In genomic region chr6:151325075-151326050, GRCh38 we compare ENCODE assay signal across 8 cellular contexts.
DNase-seq lines count a peak whose midpoint lies in the region; ATAC-seq, FAIRE-seq and TF ChIP-seq lines count a peak whose summit lies in the region.

No MANE protein-coding gene starts in this region.

- H3K27me3 Mint-ChIP-seq in mesothelial cell of epicardium (ENCODE audit: low read depth), result no peaks in the 10 kb centered on the region

- peak overlapping the region; percentile 67 for H2AK5ac ChIP-seq in IMR-90 (ENCODE audit: low read depth, low read length)

- peak; percentile 56 for FAIRE-seq in endothelial cell of umbilical vein (lab: Jason Lieb, UNC)

- H3K4me3 ChIP-seq in IMR-90 (ENCODE audit: insufficient read depth, low read depth, low read length) (peak overlapping the region; percentile 93), endothelial cell of umbilical vein (replicated peaks in 1 of 3; ENCODE audit: insufficient read depth in 1 of 3, low read depth in 1 of 3, low read length in 3 of 3) (peak overlapping the region; percentile 25 to 93 (median 55)), upper lobe of right lung (peak overlapping the region; percentile 50)

- H3K9me3 ChIP-seq in IMR-90 (ENCODE audit: control insufficient read depth, insufficient read depth, low read length) (no peaks in the 10 kb centered on the region), endothelial cell of umbilical vein (replicated peaks; ENCODE audit: control insufficient read depth, insufficient read depth, low read length) (no peaks in the 10 kb centered on the region), upper lobe of right lung (no peaks in the 10 kb centered on the region)

- H3K27me3 ChIP-seq in IMR-90 (ENCODE audit: control insufficient read depth, insufficient read depth, low read length) (no peaks in the 10 kb centered on the region), endothelial cell of umbilical vein (ENCODE audit: control insufficient read depth in 2 of 2, insufficient read depth in 2 of 2, low read length in 2 of 2) (no peaks in the 10 kb centered on the region), upper lobe of right lung (no peaks in the 10 kb centered on the region)

- H3K4me1 Mint-ChIP-seq in mesothelial cell of epicardium, result peaks cover 70% of the 10 kb centered on the region

- H3K79me2 ChIP-seq in endothelial cell of umbilical vein (ENCODE audit: control insufficient read depth, insufficient read depth, low read length), result peaks cover 63% of the 10 kb centered on the region

- TF ChIP-seq RAD21 in IMR-90 (IDR thresholded peaks at IDR 0.05; ENCODE audit: low read length), result no peak

- H3K23ac ChIP-seq in IMR-90 (ENCODE audit: low read depth, low read length), result peak overlapping the region; percentile 92

- H3K27ac Mint-ChIP-seq in mesothelial cell of epicardium, result peak overlapping the region; percentile 92

- H3K9me3 Mint-ChIP-seq in mesothelial cell of epicardium, result peaks cover 6% of the 10 kb centered on the region

- peak overlapping the region; percentile 50 for H3K18ac ChIP-seq in IMR-90 (ENCODE audit: low read depth, low read length)

- DNase-seq in CD1c-positive myeloid dendritic cell (ENCODE audit: extremely low spot score) (peak; percentile 37), IMR-90 (peak; percentile 73), endothelial cell of umbilical vein (ENCODE audit: low read depth, low spot score) (peak; percentile 89), mesothelial cell of epicardium (ENCODE audit: low spot score in 2 of 2, unreplicated experiment in 2 of 2) (no peak), upper lobe of right lung (peak; percentile 77)
- DNase-seq in activated CD4-positive, alpha-beta T cell treated with anti-CD3 and anti-CD28 coated beads for 48 hours, result peak; percentile 10
- DNase-seq in effector CD4-positive, alpha-beta T cell, result no peak

- peaks cover 5 to 19% of the 10 kb centered on the region in 2 experiments; a peak in 3 of 4 replicates for H3K79me1 ChIP-seq in IMR-90 (ENCODE audit: low read depth in 1 of 2, low read length in 2 of 2)

- no peaks in the 10 kb centered on the region for H3K36me3 ChIP-seq in IMR-90 (ENCODE audit: control insufficient read depth, insufficient read depth, low read length)
- no peaks in the 10 kb centered on the region for H3K36me3 ChIP-seq in endothelial cell of umbilical vein (ENCODE audit: control insufficient read depth in 2 of 2, extremely low read depth in 1 of 2, insufficient read depth in 2 of 2, low read length in 2 of 2)
- H3K36me3 ChIP-seq in upper lobe of right lung, result no peaks in the 10 kb centered on the region

- peak overlapping the region; percentile 23 to 70; a peak in 3 of 4 replicates for H4K8ac ChIP-seq in IMR-90 (ENCODE audit: low read depth in 2 of 2, low read length in 2 of 2)

- H2BK5ac ChIP-seq in IMR-90 (ENCODE audit: low read depth, low read length, poor library complexity, severe bottlenecking), result peak overlapping the region; percentile 39

- H3K4me2 ChIP-seq in IMR-90 (ENCODE audit: low read depth, low read length) (peak overlapping the region; percentile 91), endothelial cell of umbilical vein (ENCODE audit: insufficient read depth, low read length) (peak overlapping the region; percentile 96)

- H3K14ac ChIP-seq in IMR-90 (replicated peaks; ENCODE audit: low read depth, low read length), result peak overlapping the region; percentile 79

- H2AK9ac ChIP-seq in IMR-90 (replicated peaks; ENCODE audit: low read depth, low read length, poor library complexity), result peak overlapping the region; percentile 74

- H3K4me3 Mint-ChIP-seq in mesothelial cell of epicardium, result peak overlapping the region; percentile 75

- H2AFZ ChIP-seq in IMR-90 (replicated peaks; ENCODE audit: low read length, poor library complexity), result peak overlapping the region; percentile 92
- peak overlapping the region; percentile 4 for H2AFZ ChIP-seq in endothelial cell of umbilical vein (ENCODE audit: low read depth, low read length)

- BruUV-seq in IMR-90 (replicated peaks; lab: Mats Ljungman, UMichigan), result TSS peak; percentile 46
- BruUV-seq in endothelial cell of umbilical vein (replicated peaks; lab: Mats Ljungman, UMichigan), result no TSS peak

- ATAC-seq in IMR-90 (ENCODE audit: low read depth) (peak; percentile 64), upper lobe of right lung (peak; percentile 79), GM18498 (IDR thresholded peaks at IDR 0.05; ENCODE audit: unreplicated experiment) (no peak)

- intact Hi-C loops in IMR-90 (cut with micrococcal nuclease) (loop anchor here (2.0 kb wide), 3 partner anchors 217 to 433 kb away; no protein-coding TSS in a partner anchor), endothelial cell of umbilical vein (cut with micrococcal nuclease) (loop anchor here (1.0 to 2.0 kb wide), 4 partner anchors 185 to 344 kb away; no protein-coding TSS in a partner anchor), upper lobe of right lung (cut with DNase I) (no loop called here)

- H4K5ac ChIP-seq in IMR-90 (ENCODE audit: low read depth, low read length), result peak overlapping the region; percentile 75

- dilution Hi-C loops in IMR-90 (cut with HindIII; ENCODE audit: low sequenced_read_pairs, unreplicated experiment) (no loop called here), endothelial cell of umbilical vein (cut with MboI; ENCODE audit: extremely low pct_ligation_motif_present, low sequenced_read_pairs) (no loop called here)

- CTCF ChIA-PET in IMR-90 (lab: Yijun Ruan, JAX) (interaction anchor here (0.6 to 4.4 kb wide), 18 partner anchors 18 to 507 kb away, joined by 3 to 56 read pairs (median 4); no protein-coding TSS in a partner anchor), endothelial cell of umbilical vein (lab: Charles Lee) (interaction anchor here (0.8 to 9.2 kb wide), 45 partner anchors 10 to 508 kb away, joined by 3 to 284 read pairs (median 8); partner anchors contain the start of gene AKAP12)

- H2BK120ac ChIP-seq in IMR-90 (ENCODE audit: low read depth, low read length), result peak overlapping the region; percentile 56

- H4K91ac ChIP-seq in IMR-90 (ENCODE audit: insufficient read depth, low read depth, low read length), result peak overlapping the region; percentile 66

- H3K27ac ChIP-seq in IMR-90 (ENCODE audit: insufficient read depth, low read length) (peak overlapping the region; percentile 49), endothelial cell of umbilical vein (ENCODE audit: insufficient read depth, low read depth, low read length) (peak overlapping the region; percentile 80), upper lobe of right lung (peak overlapping the region; percentile 58)

- peaks cover 30% of the 10 kb centered on the region for H3K36me3 Mint-ChIP-seq in mesothelial cell of epicardium

- H3K4me1 ChIP-seq in IMR-90 (ENCODE audit: control insufficient read depth, insufficient read depth, low read length) (peaks cover 9% of the 10 kb centered on the region; the same call in 1 of the 2 replicates), endothelial cell of umbilical vein (ENCODE audit: control insufficient read depth, extremely low read depth, insufficient read depth, low read length) (peaks cover 26% of the 10 kb centered on the region), upper lobe of right lung (peaks cover 23% of the 10 kb centered on the region)

- H3K9ac ChIP-seq in IMR-90 (ENCODE audit: low read depth, low read length) (peak overlapping the region; percentile 67), endothelial cell of umbilical vein (replicated peaks; ENCODE audit: extremely low read depth, insufficient read depth, low read length) (peak overlapping the region; percentile 97)

- no peaks in the 10 kb centered on the region for H4K20me1 ChIP-seq in IMR-90 (ENCODE audit: insufficient read depth, low read length)
- H4K20me1 ChIP-seq in endothelial cell of umbilical vein (replicated peaks; ENCODE audit: control insufficient read depth, extremely low read depth, insufficient read depth, low read length), result no peaks in the 10 kb centered on the region

- in situ Hi-C loops in IMR-90 (cut with MboI; ENCODE audit: low sequenced_read_pairs), result loop anchor here (10.0 to 25.0 kb wide), 2 partner anchors 501 to 913 kb away; no protein-coding TSS in a partner anchor

- H2BK20ac ChIP-seq in IMR-90 (ENCODE audit: low read depth, low read length), result peak overlapping the region; percentile 39

- H3K4ac ChIP-seq in IMR-90 (ENCODE audit: low read depth, low read length), result peak overlapping the region; percentile 69

- H3K56ac ChIP-seq in IMR-90 (ENCODE audit: extremely low read depth, insufficient read depth, low read length), result peak overlapping the region; percentile 50; the same call in 1 of the 2 replicates

- POLR2A ChIA-PET in IMR-90 (lab: Charles Lee; ENCODE audit: unreplicated experiment), result interaction anchor here (0.6 kb wide), 2 partner anchors 203 to 239 kb away, joined by 7 to 12 read pairs; no protein-coding TSS in a partner anchor
- POLR2A ChIA-PET in endothelial cell of umbilical vein (lab: Charles Lee), result interaction anchor here (0.7 to 1.8 kb wide), 7 partner anchors 85 to 459 kb away, joined by 3 to 12 read pairs (median 3); no protein-coding TSS in a partner anchor

- H3K9me1 ChIP-seq in IMR-90 (ENCODE audit: insufficient read depth, low read length) (0 out of 2 replicates have a peak, but pooled peaks cover 3% of the 10 kb centered on the region), endothelial cell of umbilical vein (replicated peaks; ENCODE audit: control insufficient read depth, extremely low read depth, insufficient read depth, low read length) (no peaks in the 10 kb centered on the region)

- TF ChIP-seq CTCF in IMR-90 (conservative IDR thresholded peaks at IDR 0.05; ENCODE audit: low read depth, low read length) (no peak), endothelial cell of umbilical vein (IDR thresholded peaks at IDR 0.05; ENCODE audit: extremely low read depth in 1 of 2, insufficient read depth in 1 of 2, low read depth in 1 of 2, low read length in 2 of 2) (no peak), mesothelial cell of epicardium (IDR thresholded peaks at IDR 0.05; ENCODE audit: unreplicated experiment) (no peak), upper lobe of right lung (IDR thresholded peaks at IDR 0.05) (no peak)

- TF ChIP-seq POLR2A in IMR-90 (IDR thresholded peaks at IDR 0.05; ENCODE audit: low read depth, low read length) (peak; percentile 82), endothelial cell of umbilical vein (IDR thresholded peaks at IDR 0.05; ENCODE audit: low read depth, low read length) (no peak)

- peak overlapping the region; percentile 13; the same call in 2 of the 3 replicates for H2BK15ac ChIP-seq in IMR-90 (ENCODE audit: low read depth, low read length)

- WGBS in IMR-90 (ENCODE audit: extremely low coverage in 2 of 2, insufficient read length in 1 of 2), 2 experiments, result 1% methylated on average over 14 of the region's 46 CpGs; no CpG with 5 or more reads in 1 of the 2 experiments

TF ChIP-seq in IMR-90, 13 proteins besides CTCF, POLR2A, EP300 and RAD21 (continues in another document):
- TF ChIP-seq BHLHE40 (IDR thresholded peaks at IDR 0.05; ENCODE audit: low read depth, low read length), result peak; percentile 51; the same call in 1 of the 2 replicates

TF ChIP-seq in endothelial cell of umbilical vein, 7 proteins besides CTCF, POLR2A, EP300 and RAD21 (continues in another document):
- TF ChIP-seq EZH2 (IDR thresholded peaks at IDR 0.05; ENCODE audit: borderline replicate concordance, low read depth, low read length, severe bottlenecking) (no peak), POLR2AphosphoS5 (IDR thresholded peaks at IDR 0.05; ENCODE audit: insufficient read depth, low read depth, low read length) (peak; percentile 67)

Comparison
In these comparisons a context has a peak if more than half of its experiments do, and no peak if none do; other contexts are left out.
1. DNase-seq: peak in CD1c-positive myeloid dendritic cell (single experiment), IMR-90 (single experiment), activated CD4-positive, alpha-beta T cell treated with anti-CD3 and anti-CD28 coated beads for 48 hours (single experiment), endothelial cell of umbilical vein (single experiment) and upper lobe of right lung (single experiment); none in mesothelial cell of epicardium (0 of 2) and effector CD4-positive, alpha-beta T cell (single experiment).
2. Peak in every context shown above with its lines, with median percentiles within 50 percentile points of each other: H3K27ac ChIP-seq and H3K4me3 ChIP-seq.